ENCODE assay signal across 18 cellular contexts in genomic region chr1:26627959-26628358, GRCh38.
DNase-seq lines count a peak whose midpoint lies in the region; ATAC-seq and TF ChIP-seq lines count a peak whose summit lies in the region.
"Had no signal": no experiment of that assay in that cellular context is flagged by ENCODE, and none has a peak within 500 bp of the region (broad histone marks: within the 10 kb centered on the region; RNA-seq: fewer than 3 reads in every experiment).

No MANE protein-coding gene starts in this region.

- no peaks in the 10 kb centered on the region for H3K27me3 ChIP-seq in lower lobe of right lung (ENCODE audit: low read depth)
- H3K27me3 ChIP-seq: thyroid gland had no signal

- intact Hi-C loops in lower lobe of right lung (cut with DNase I): no loop called here

- peak; percentile 55 to 60 for ATAC-seq in lower lobe of right lung
- no peak for ATAC-seq in HG02852 (IDR thresholded peaks at IDR 0.05; ENCODE audit: unreplicated experiment)
- ATAC-seq: activated CD4-positive, alpha-beta T cell treated with anti-CD3 and anti-CD28 coated beads for 36 hours; effector memory CD8-positive, alpha-beta T cell; mucosa of descending colon; T-helper 17 cell had no signal

- H3K27ac ChIP-seq in lower lobe of right lung (peak overlapping the region; percentile 69), substantia nigra (ENCODE audit: low read depth, low read length, poor library complexity, severe bottlenecking) (no peak overlapping the region)
- H3K27ac ChIP-seq: thyroid gland had no signal

- DNase-seq in Ammon's horn (ENCODE audit: low spot score) (peak; percentile 10), KBM-7 (peak; percentile 77), SIG-M5 (lab: John Stamatoyannopoulos, UW) (peak; percentile 70), lower lobe of right lung (no peak), DMS114 treated with DMSO at 0.1 percent for 48 hours (lab: John Stamatoyannopoulos, UW; ENCODE audit: unreplicated experiment) (no peak), NCI-H187 (lab: John Stamatoyannopoulos, UW) (no peak), substantia nigra (lab: John Stamatoyannopoulos, UW) (no peak)
- DNase-seq: activated CD4-positive, alpha-beta T cell treated with anti-CD3 and anti-CD28 coated beads for 36 hours; CD8-positive, alpha-beta memory T cell; cerebellar nuclear complex; effector memory CD8-positive, alpha-beta T cell; mucosa of descending colon; NCI-H2029; stimulated activated CD4-positive, alpha-beta T cell treated with anti-CD3 and anti-CD28 coated beads, Interleukin-4, amount 100 ng/mL, for 24 hours; stimulated activated CD8-positive, alpha-beta memory T cell treated with anti-CD3 and anti-CD28 coated beads, Interleukin-4, amount 100 ng/mL, for 48 hours; T-helper 17 cell; thyroid gland had no signal

- no peaks in the 10 kb centered on the region for H3K9me3 ChIP-seq in lower lobe of right lung
- H3K9me3 ChIP-seq: mucosa of descending colon, thyroid gland had no signal

- peaks cover 4% of the 10 kb centered on the region for H3K4me1 ChIP-seq in lower lobe of right lung

- in situ Hi-C loops in KBM-7 (cut with MboI; ENCODE audit: low pct_unique_long_range_greater_than_20kb, low sequenced_read_pairs): no loop called here

- H3K36me3 ChIP-seq in lower lobe of right lung: no peaks in the 10 kb centered on the region
- H3K36me3 ChIP-seq: thyroid gland had no signal

- TF ChIP-seq CTCF in lower lobe of right lung (IDR thresholded peaks at IDR 0.05): no peak

- no peak overlapping the region for H3K4me3 ChIP-seq in lower lobe of right lung
- H3K4me3 ChIP-seq: mucosa of descending colon, thyroid gland had no signal

Comparison
In these comparisons a context has a peak if more than half of its experiments do, and no peak if none do; other contexts are left out.
1. DNase-seq: peak in Ammon's horn (single experiment), KBM-7 (single experiment) and SIG-M5 (single experiment); none in lower lobe of right lung (single experiment), DMS114 treated with DMSO at 0.1 percent for 48 hours (single experiment), NCI-H187 (0 of 2) and substantia nigra (0 of 49).